In the genomic region with DNA sequence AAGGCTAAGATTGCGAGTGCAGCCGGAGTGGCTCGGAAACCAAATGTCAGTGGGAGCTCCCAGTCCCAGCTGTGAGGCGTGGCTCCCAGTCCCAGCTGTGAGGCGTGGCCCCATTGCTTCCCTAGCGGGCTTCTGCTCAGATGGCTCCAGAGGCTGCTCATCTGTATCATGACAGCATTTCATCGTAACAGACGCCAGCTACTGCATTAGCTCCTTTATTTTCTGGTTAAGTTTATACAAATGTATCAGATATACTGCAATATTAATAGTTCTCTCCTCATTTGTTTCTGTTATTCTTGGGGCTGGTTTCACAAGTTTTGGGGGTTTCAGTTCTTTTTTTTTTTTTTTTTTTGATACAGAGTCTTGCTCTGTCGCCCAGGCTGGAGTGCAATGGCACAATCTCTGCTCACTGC, we compare ENCODE assay signal across 13 cellular contexts. TPM values are rescaled to one million over a fixed set of nuclear protein-coding genes. Genes with fewer than 3 reads are reported as not detected.
DNase-seq lines count a peak whose midpoint lies in the region; ATAC-seq, FAIRE-seq and TF ChIP-seq lines count a peak whose summit lies in the region.
"Had no signal": no experiment of that assay in that cellular context is flagged by ENCODE, and none has a peak within 500 bp of the region (broad histone marks: within the 10 kb centered on the region; RNA-seq: fewer than 3 reads in every experiment).

No MANE protein-coding gene starts in this region.

- H3K27me3 Mint-ChIP-seq in progenitor cell of endocrine pancreas, result peaks cover 19% of the 10 kb centered on the region

- no peak overlapping the region for H3K4me3 Mint-ChIP-seq in progenitor cell of endocrine pancreas (ENCODE audit: low read depth)
- H3K4me3 Mint-ChIP-seq: CD4-positive, CD25-positive, alpha-beta regulatory T cell; neural crest cell had no signal

- no peak for TF ChIP-seq RAD21 in GM12878 (IDR thresholded peaks at IDR 0.05; ENCODE audit: insufficient read depth, low read depth, low read length)

- peak; percentile 26 for DNase-seq in GM12891 (ENCODE audit: insufficient read length, low spot score)
- peak; percentile 51 for DNase-seq in GM12878 (ENCODE audit: low read depth, low spot score)
- no peak for DNase-seq in SKM-1 (lab: John Stamatoyannopoulos, UW; ENCODE audit: unreplicated experiment)
- DNase-seq in activated effector memory CD4-positive, alpha-beta T cell treated with anti-CD3 and anti-CD28 coated beads, Interleukin-2, amount 50 U/mL, for 16 hours, result no peak
- DNase-seq in progenitor cell of endocrine pancreas (ENCODE audit: low spot score, unreplicated experiment), result no peak
- no peak for DNase-seq in NCI-H2171 treated with DMSO at 0.1 percent for 48 hours (lab: John Stamatoyannopoulos, UW)
- DNase-seq: activated CD4-positive, alpha-beta T cell treated with anti-CD3 and anti-CD28 coated beads for 48 hours; CD4-positive, CD25-positive, alpha-beta regulatory T cell; foreskin keratinocyte; NCI-H510A treated with DMSO at 0.1 percent for 48 hours had no signal

- H3K9me3 ChIP-seq in GM12878 (replicated peaks; ENCODE audit: control insufficient read depth, insufficient read depth, low read length), result no peaks in the 10 kb centered on the region

- no peaks in the 10 kb centered on the region for H3K79me2 ChIP-seq in GM12878 (ENCODE audit: control insufficient read depth, insufficient read depth, low read length)

- BruUV-seq in GM12878 (replicated peaks; lab: Mats Ljungman, UMichigan), result no TSS peak

- RAD21 ChIA-PET in GM12878 (lab: Charles Lee; ENCODE audit: unreplicated experiment), result no interaction called here

- 6% methylated on average over 9 of the region's 9 CpGs for WGBS in GM12878 (ENCODE audit: insufficient coverage, insufficient replicate concordance, low lambda C conversion rate, missing lambda C conversion rate)

- in situ Hi-C loops in GM12878 (cut with MboI), result no loop called here

- H3K9me3 Mint-ChIP-seq in progenitor cell of endocrine pancreas (ENCODE audit: low read depth), result no peaks in the 10 kb centered on the region
- H3K9me3 Mint-ChIP-seq: CD4-positive, CD25-positive, alpha-beta regulatory T cell; neural crest cell had no signal

- no peak for TF ChIP-seq CTCF in GM12878 (IDR thresholded peaks at IDR 0.05 in 2 of 3, conservative IDR thresholded peaks at IDR 0.05 in 1 of 3; ENCODE audit: control insufficient read depth in 2 of 3, extremely low read depth in 1 of 3, insufficient read depth in 1 of 3, low read depth in 3 of 3, low read length in 3 of 3)
- no peak for TF ChIP-seq CTCF in progenitor cell of endocrine pancreas (IDR thresholded peaks at IDR 0.05; ENCODE audit: unreplicated experiment)

- peaks cover 25% of the 10 kb centered on the region for H3K4me1 ChIP-seq in GM12878 (ENCODE audit: control insufficient read depth, insufficient read depth, low read length)
- H3K4me1 ChIP-seq: foreskin keratinocyte had no signal

- intact Hi-C loops in GM12878 (cut with micrococcal nuclease; ENCODE audit: unreplicated experiment), result no loop called here

- no peaks in the 10 kb centered on the region for H3K36me3 Mint-ChIP-seq in progenitor cell of endocrine pancreas (ENCODE audit: insufficient read depth)
- H3K36me3 Mint-ChIP-seq: CD4-positive, CD25-positive, alpha-beta regulatory T cell had no signal

- no peaks in the 10 kb centered on the region for H3K36me3 ChIP-seq in GM12878 (ENCODE audit: control insufficient read depth in 2 of 2, insufficient read depth in 2 of 2, low read length in 1 of 2)

- 0 out of 2 replicates have a peak overlapping the region, but pooled peaks have one; percentile 5 for H2AFZ ChIP-seq in GM12878 (ENCODE audit: control insufficient read depth, low read depth, low read length)

- H3K4me1 Mint-ChIP-seq in progenitor cell of endocrine pancreas (ENCODE audit: low read depth), result peaks cover 15% of the 10 kb centered on the region

- H3K4me2 ChIP-seq in GM12878 (ENCODE audit: control insufficient read depth, insufficient read depth), result peak overlapping the region; percentile 71

- H3K27ac Mint-ChIP-seq in progenitor cell of endocrine pancreas, result no peak overlapping the region
- H3K27ac Mint-ChIP-seq: CD4-positive, CD25-positive, alpha-beta regulatory T cell had no signal

- H4K20me1 ChIP-seq in GM12878 (ENCODE audit: control insufficient read depth, insufficient read depth), result no peaks in the 10 kb centered on the region

- peak overlapping the region; percentile 42; the same call in 1 of the 2 replicates for H3K4me3 ChIP-seq in GM12878

- FAIRE-seq in GM12891 (lab: Jason Lieb, UNC) (no peak), GM12878 (lab: Jason Lieb, UNC) (peak; percentile 47)

- ATAC-seq in GM21360 (IDR thresholded peaks at IDR 0.05; ENCODE audit: unreplicated experiment), result peak; percentile 81
- peak; percentile 87 for ATAC-seq in HG03108 (IDR thresholded peaks at IDR 0.05; ENCODE audit: unreplicated experiment)
- peak; percentile 83 for ATAC-seq in GM12878
- ATAC-seq: foreskin keratinocyte had no signal

- TF ChIP-seq EP300 in GM12878 (IDR thresholded peaks at IDR 0.05; ENCODE audit: borderline replicate concordance in 1 of 2, control insufficient read depth in 1 of 2, low read depth in 2 of 2, low read length in 2 of 2), result no peak

- no peak for TF ChIP-seq POLR2A in GM12891 (IDR thresholded peaks at IDR 0.05; ENCODE audit: low read depth, low read length)
- TF ChIP-seq POLR2A in GM12878 (IDR thresholded peaks at IDR 0.05; ENCODE audit: low read depth, low read length), result no peak

- peak overlapping the region; percentile 27 for H3K27ac ChIP-seq in GM12878 (ENCODE audit: control insufficient read depth, insufficient read depth)
- H3K27ac ChIP-seq: foreskin keratinocyte had no signal

- CTCF ChIA-PET in GM12878 (lab: Yijun Ruan, JAX), result interaction anchor here (0.8 to 1.0 kb wide), 2 partner anchors 31 to 36 kb away, joined by 3 read pairs; no protein-coding TSS in a partner anchor

- H3K27me3 ChIP-seq in GM12878 (replicated peaks in 1 of 2; ENCODE audit: control insufficient read depth in 2 of 2, insufficient read depth in 2 of 2, low read length in 1 of 2), result no peaks in the 10 kb centered on the region; a peak in 1 of 4 replicates
- H3K27me3 ChIP-seq: foreskin keratinocyte had no signal

- no peak overlapping the region for H3K9ac ChIP-seq in GM12878 (ENCODE audit: control insufficient read depth, insufficient read depth, low read length)

- POLR2A ChIA-PET in GM12878 (lab: Charles Lee), result interaction anchor here (0.7 kb wide), 1 partner anchor 22 kb away, joined by 6 read pairs; no protein-coding TSS in a partner anchor

- SMC1A ChIA-PET in GM12878 (lab: Charles Lee; ENCODE audit: uncharacterized antibody, unreplicated experiment), result interaction anchor here (1.2 kb wide), 1 partner anchor 96 kb away, joined by 3 read pairs; no protein-coding TSS in a partner anchor

TF ChIP-seq in GM12891, 5 proteins besides CTCF, POLR2A, EP300 and RAD21:
- TF ChIP-seq SPI1 (IDR thresholded peaks at IDR 0.05; ENCODE audit: low read depth, low read length), result peak; percentile 70
- no peak for TF ChIP-seq PAX5 (IDR thresholded peaks at IDR 0.05; ENCODE audit: insufficient read depth, low read length, severe bottlenecking)
- TF ChIP-seq TAF1 (IDR thresholded peaks at IDR 0.05; ENCODE audit: low read depth, low read length), result no peak

TF ChIP-seq in GM12878, 131 proteins besides CTCF, POLR2A, EP300 and RAD21 (continues in another document):
- 0 out of 2 replicates have a peak, but pooled peaks have one; percentile 4 for TF ChIP-seq IRF4 (IDR thresholded peaks at IDR 0.05; ENCODE audit: low read depth, low read length)
- TF ChIP-seq POLR2AphosphoS2 (IDR thresholded peaks at IDR 0.05; ENCODE audit: low read depth, low read length), result no peak
- TF ChIP-seq NFYA (IDR thresholded peaks at IDR 0.05; ENCODE audit: borderline replicate concordance, low read depth, low read length), result no peak
- peak; percentile 63; the same call in 1 of the 2 replicates for TF ChIP-seq ZNF384 (IDR thresholded peaks at IDR 0.05; ENCODE audit: borderline replicate concordance, low read depth, low read length)
- no peak for TF ChIP-seq NRF1 (conservative IDR thresholded peaks at IDR 0.05; ENCODE audit: low read depth, low read length)
- TF ChIP-seq NFIC (IDR thresholded peaks at IDR 0.05; ENCODE audit: low read depth, low read length), result peak; percentile 26; the same call in 1 of the 2 replicates
- no peak for TF ChIP-seq ZNF24 (IDR thresholded peaks at IDR 0.05)
- TF ChIP-seq, protein P1, sequence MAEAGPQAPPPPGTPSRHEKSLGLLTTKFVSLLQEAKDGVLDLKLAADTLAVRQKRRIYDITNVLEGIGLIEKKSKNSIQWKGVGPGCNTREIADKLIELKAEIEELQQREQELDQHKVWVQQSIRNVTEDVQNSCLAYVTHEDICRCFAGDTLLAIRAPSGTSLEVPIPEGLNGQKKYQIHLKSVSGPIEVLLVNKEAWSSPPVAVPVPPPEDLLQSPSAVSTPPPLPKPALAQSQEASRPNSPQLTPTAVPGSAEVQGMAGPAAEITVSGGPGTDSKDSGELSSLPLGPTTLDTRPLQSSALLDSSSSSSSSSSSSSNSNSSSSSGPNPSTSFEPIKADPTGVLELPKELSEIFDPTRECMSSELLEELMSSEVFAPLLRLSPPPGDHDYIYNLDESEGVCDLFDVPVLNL (IDR thresholded peaks at IDR 0.05; ENCODE audit: low read depth, low read length), result no peak
- TF ChIP-seq DPF2 (IDR thresholded peaks at IDR 0.05), result no peak
- 0 out of 2 replicates have a peak, but pooled peaks have one; percentile 33 for TF ChIP-seq TCF3 (IDR thresholded peaks at IDR 0.05; ENCODE audit: borderline replicate concordance, insufficient read depth, low read depth, low read length)

RNA-seq across cellular contexts. Expression of a gene that starts 34.7 kb away (rescaled TPM):
- polyA plus RNA-seq in GM12891 (2012; ENCODE audit: low read depth, missing spikeins), result 14.5 TPM
- 0.17 TPM in 1 of 2 replicates, not detected in the other for total RNA-seq in GM12878 (2013; cell fraction: nucleolus; rRNA removed)
- not detected in 2 replicates for total RNA-seq in GM12878 (2014; rRNA removed)
- not detected in 2 replicates for total RNA-seq in GM12878 (2014; rRNA removed; fragmentation: Illumina TruSeq; extraction: Trizol)
- not detected in 2 replicates for total RNA-seq in GM12878 (2021)
- polyA plus RNA-seq in GM12878 (2011; ENCODE audit: low read depth), result 0.64 TPM
- 2.1 and 2.5 TPM in 2 replicates for polyA plus RNA-seq in GM12878 (2011; rRNA removed)
- 3.5 and 4.7 TPM in 2 replicates for polyA plus RNA-seq in GM12878 (2011; cell fraction: cytosol; rRNA removed)
- polyA plus RNA-seq in GM12878 (2011; cell fraction: nucleus; rRNA removed), result 10.0 and 11.5 TPM in 2 replicates
- polyA plus RNA-seq in GM12878 (2012), result 1.6 and 1.8 TPM in 2 replicates
- polyA plus RNA-seq in GM12878 (2014; fragmentation: Illumina TruSeq; extraction: Trizol), result not detected in 2 replicates
- not detected for polyA plus RNA-seq in GM12878 (2014; fragmentation: Nextera tagmentation; extraction: Ambion mirVana)
- polyA plus RNA-seq in GM12878 (2014; rRNA removed), result 0.04 TPM in 1 of 2 replicates, not detected in the other
- polyA plus RNA-seq in GM12878 (2016; fragmentation: Nextera tagmentation; extraction: Ambion mirVana), result under 1 TPM in 1 of 2 experiments, not detected in 1; 0.06 TPM
- polyA minus RNA-seq in GM12878 (2011; rRNA and poly(A)+ RNA removed), result 1.1 and 2.0 TPM in 2 replicates
- 1.1 and 1.6 TPM in 2 replicates for polyA minus RNA-seq in GM12878 (2011; cell fraction: cytosol; rRNA and poly(A)+ RNA removed)
- polyA minus RNA-seq in GM12878 (2011; cell fraction: nucleus; rRNA and poly(A)+ RNA removed), result 0.86 and 1.1 TPM in 2 replicates
- not detected in 2 replicates for total RNA-seq in progenitor cell of endocrine pancreas
- total RNA-seq: CD4-positive, CD25-positive, alpha-beta regulatory T cell; foreskin keratinocyte; neural crest cell had no signal
- polyA plus RNA-seq: CD4-positive, CD25-positive, alpha-beta regulatory T cell; foreskin keratinocyte had no signal

Comparison
In these comparisons a context has a peak if more than half of its experiments do, and no peak if none do; other contexts are left out.
1. DNase-seq: peak in GM12891 (single experiment) and GM12878 (single experiment); none in SKM-1 (single experiment), activated effector memory CD4-positive, alpha-beta T cell treated with anti-CD3 and anti-CD28 coated beads, Interleukin-2, amount 50 U/mL, for 16 hours (single experiment), progenitor cell of endocrine pancreas (single experiment) and NCI-H2171 treated with DMSO at 0.1 percent for 48 hours (single experiment).
2. Peak in every context shown above with its lines, with median percentiles within 50 percentile points of each other: ATAC-seq.